Comparison of ENCODE assay signal across 11 cellular contexts in genomic region chr7:92057375-92057774, GRCh38.
DNase-seq lines count a peak whose midpoint lies in the region; ATAC-seq and TF ChIP-seq lines count a peak whose summit lies in the region.
"Had no signal": no experiment of that assay in that cellular context is flagged by ENCODE, and none has a peak within 500 bp of the region (broad histone marks: within the 10 kb centered on the region; RNA-seq: fewer than 3 reads in every experiment).

No MANE protein-coding gene starts in this region.

- no peak overlapping the region for H3K27ac ChIP-seq in CD4-positive, alpha-beta T cell (ENCODE audit: low read depth, low read length)
- peak overlapping the region; percentile 65 for H3K27ac ChIP-seq in colonic mucosa
- no peak overlapping the region for H3K27ac ChIP-seq in osteoblast (ENCODE audit: low read depth, low read length)
- H3K27ac ChIP-seq: parathyroid adenoma had no signal

- H3K79me2 ChIP-seq in osteoblast (ENCODE audit: insufficient read depth, low read length), result no peaks in the 10 kb centered on the region
- H3K79me2 ChIP-seq: parathyroid adenoma had no signal

- H3K36me3 Mint-ChIP-seq in CD4-positive, alpha-beta T cell (ENCODE audit: low read depth), result peaks cover 30% of the 10 kb centered on the region

- H3K27ac Mint-ChIP-seq in CD4-positive, alpha-beta T cell, result peak overlapping the region; percentile 3
- H3K27ac Mint-ChIP-seq: activated naive CD8-positive, alpha-beta T cell treated with anti-CD3 and anti-CD28 coated beads, Interleukin-2, amount 10 ng/mL, durations not matched to agents 7 days and 5 days had no signal

- H2AFZ ChIP-seq in osteoblast (ENCODE audit: low read length), result no peak overlapping the region
- H2AFZ ChIP-seq: parathyroid adenoma had no signal

- no peak for TF ChIP-seq CTCF in CD4-positive, alpha-beta T cell (IDR thresholded peaks at IDR 0.05)
- no peak for TF ChIP-seq CTCF in colonic mucosa (IDR thresholded peaks at IDR 0.05)
- TF ChIP-seq CTCF in osteoblast (IDR thresholded peaks at IDR 0.05; ENCODE audit: extremely low read depth, low read depth, low read length), result no peak

- H3K9me3 Mint-ChIP-seq in CD4-positive, alpha-beta T cell, result no peaks in the 10 kb centered on the region
- H3K9me3 Mint-ChIP-seq: activated naive CD8-positive, alpha-beta T cell treated with anti-CD3 and anti-CD28 coated beads, Interleukin-2, amount 10 ng/mL, durations not matched to agents 7 days and 5 days had no signal

- H3K4me2 ChIP-seq in osteoblast (ENCODE audit: insufficient read depth, low read length), result no peak overlapping the region

- DNase-seq in CD4-positive, alpha-beta T cell, result no peak
- DNase-seq in NCI-H146 (lab: John Stamatoyannopoulos, UW), result peak; percentile 82
- peak; percentile 84 for DNase-seq in colonic mucosa
- DNase-seq in midbrain (lab: John Stamatoyannopoulos, UW), result peak; percentile 14
- no peak for DNase-seq in COLO829 (ENCODE audit: low spot score)
- DNase-seq in osteoblast (ENCODE audit: insufficient read length, low spot score, missing footprints), result no peak
- DNase-seq: activated naive CD8-positive, alpha-beta T cell treated with anti-CD3 and anti-CD28 coated beads, Interleukin-2, amount 10 ng/mL, durations not matched to agents 7 days and 5 days; T1000 had no signal

- H3K4me1 ChIP-seq in colonic mucosa, result no peaks in the 10 kb centered on the region
- H3K4me1 ChIP-seq in osteoblast (ENCODE audit: insufficient read depth, low read length), result no peaks in the 10 kb centered on the region

- peaks cover 29% of the 10 kb centered on the region for H3K4me1 Mint-ChIP-seq in CD4-positive, alpha-beta T cell (ENCODE audit: low read depth)

- H3K9me3 ChIP-seq in CD4-positive, alpha-beta T cell (ENCODE audit: control insufficient read depth, low read length), result no peaks in the 10 kb centered on the region
- no peaks in the 10 kb centered on the region for H3K9me3 ChIP-seq in colonic mucosa
- no peaks in the 10 kb centered on the region for H3K9me3 ChIP-seq in osteoblast (ENCODE audit: low read depth, low read length)

- no peaks in the 10 kb centered on the region for H3K36me3 ChIP-seq in colonic mucosa
- peaks cover 9% of the 10 kb centered on the region for H3K36me3 ChIP-seq in osteoblast (ENCODE audit: insufficient read depth, low read length)

- H3K4me3 ChIP-seq in colonic mucosa (peak overlapping the region; percentile 14), osteoblast (ENCODE audit: insufficient read depth, low read length) (no peak overlapping the region)

- CTCF ChIA-PET in CD4-positive, alpha-beta T cell (lab: Charles Lee), result interaction anchor here (1.2 kb wide), 2 partner anchors 10 to 15 kb away, joined by 3 read pairs; no protein-coding TSS in a partner anchor

- no peaks in the 10 kb centered on the region for H4K20me1 ChIP-seq in osteoblast (ENCODE audit: insufficient read depth, low read length)

- no peak overlapping the region for H3K9ac ChIP-seq in colonic mucosa (ENCODE audit: low read depth in 2 of 2, low read length in 2 of 2)
- H3K9ac ChIP-seq: parathyroid adenoma had no signal

- POLR2A ChIA-PET in CD4-positive, alpha-beta T cell (lab: Charles Lee), result no interaction called here

- no peak overlapping the region for H3K4me3 Mint-ChIP-seq in CD4-positive, alpha-beta T cell

- H3K27me3 Mint-ChIP-seq in CD4-positive, alpha-beta T cell, result no peaks in the 10 kb centered on the region
- H3K27me3 Mint-ChIP-seq: activated naive CD8-positive, alpha-beta T cell treated with anti-CD3 and anti-CD28 coated beads, Interleukin-2, amount 10 ng/mL, durations not matched to agents 7 days and 5 days had no signal

- ATAC-seq in CD4-positive, alpha-beta T cell (ENCODE audit: poor library complexity), result no peak
- ATAC-seq in GM21390 (IDR thresholded peaks at IDR 0.05; ENCODE audit: unreplicated experiment) (no peak), HG02938 (IDR thresholded peaks at IDR 0.05; ENCODE audit: unreplicated experiment) (no peak)

- intact Hi-C loops in CD4-positive, alpha-beta T cell (cut with DNase I, micrococcal nuclease), result loop anchor here in 1 of 2 experiments (10.0 kb wide), 1 partner anchor 973 kb away; no protein-coding TSS in a partner anchor
- intact Hi-C loops in colonic mucosa (cut with DNase I), result no loop called here

- no peaks in the 10 kb centered on the region for H3K27me3 ChIP-seq in CD4-positive, alpha-beta T cell (ENCODE audit: control insufficient read depth, insufficient read depth, low read length)
- no peaks in the 10 kb centered on the region for H3K27me3 ChIP-seq in colonic mucosa
- no peaks in the 10 kb centered on the region for H3K27me3 ChIP-seq in osteoblast (ENCODE audit: insufficient read depth, low read length)

Comparison
In these comparisons a context has a peak if more than half of its experiments do, and no peak if none do; other contexts are left out.
1. DNase-seq: peak in NCI-H146 (single experiment), colonic mucosa (single experiment) and midbrain (single experiment); none in CD4-positive, alpha-beta T cell (0 of 10), COLO829 (single experiment) and osteoblast (single experiment).